ENCODE assay signal across 9 cellular contexts in genomic region chr14:93936245-93936644, GRCh38. TPM values are rescaled to one million over a fixed set of nuclear protein-coding genes. Genes with fewer than 3 reads are reported as not detected.
DNase-seq lines count a peak whose midpoint lies in the region; ATAC-seq and TF ChIP-seq lines count a peak whose summit lies in the region.
"Had no signal": no experiment of that assay in that cellular context is flagged by ENCODE, and none has a peak within 500 bp of the region (broad histone marks: within the 10 kb centered on the region; RNA-seq: fewer than 3 reads in every experiment).

No MANE protein-coding gene starts in this region.

- H3K4me1 Mint-ChIP-seq in WTC11 (peaks cover 3% of the 10 kb centered on the region), memory B cell (peaks cover 2% of the 10 kb centered on the region)
- peaks cover 16% of the 10 kb centered on the region for H3K4me1 Mint-ChIP-seq in activated T-cell treated with anti-CD3 and anti-CD28 coated beads, Interleukin-2, amount 50 U/mL, for 72 hours (ENCODE audit: low read depth)

- peaks cover 30% of the 10 kb centered on the region for H3K27me3 Mint-ChIP-seq in WTC11 (ENCODE audit: low read depth)
- H3K27me3 Mint-ChIP-seq in memory B cell = no peaks in the 10 kb centered on the region
- H3K27me3 Mint-ChIP-seq in activated T-cell treated with anti-CD3 and anti-CD28 coated beads, Interleukin-2, amount 50 U/mL, for 72 hours (ENCODE audit: low read depth) = peaks cover 11% of the 10 kb centered on the region

- POLR2A ChIA-PET in WTC11 (lab: Charles Lee) = no interaction called here

- CTCF ChIA-PET in WTC11 (lab: Charles Lee) = interaction anchor here (0.5 to 7.1 kb wide), 22 partner anchors 9 to 332 kb away, joined by 3 to 230 read pairs (median 5); partner anchors contain the start of genes CCDC197 and FAM181A

- TF ChIP-seq CTCF in LNCAP (IDR thresholded peaks at IDR 0.05) (peak; percentile 64), WTC11 (IDR thresholded peaks at IDR 0.05) (peak; percentile 52; the same call in 1 of the 2 replicates)

- DNase-seq in DMS153 treated with DMSO at 0.1 percent for 48 hours (lab: John Stamatoyannopoulos, UW; ENCODE audit: unreplicated experiment) (peak; percentile 12), DMS153 (lab: John Stamatoyannopoulos, UW) (no peak), WTC11 (ENCODE audit: low spot score) (peak; percentile 56), memory B cell (ENCODE audit: low spot score in 2 of 2) (no peak), medulla oblongata (ENCODE audit: extremely low spot score) (no peak), epidermal melanocyte (ENCODE audit: insufficient read length, low spot score) (no peak)
- DNase-seq in activated T-cell treated with anti-CD3 and anti-CD28 coated beads, Interleukin-2, amount 50 U/mL, for 72 hours = no peak
- DNase-seq: naive B cell had no signal

- H3K27ac Mint-ChIP-seq in WTC11 = no peak overlapping the region
- H3K27ac Mint-ChIP-seq in memory B cell = no peak overlapping the region
- no peak overlapping the region for H3K27ac Mint-ChIP-seq in activated T-cell treated with anti-CD3 and anti-CD28 coated beads, Interleukin-2, amount 50 U/mL, for 72 hours

- H3K4me3 Mint-ChIP-seq in WTC11 (no peak overlapping the region), memory B cell (no peak overlapping the region)
- H3K4me3 Mint-ChIP-seq in activated T-cell treated with anti-CD3 and anti-CD28 coated beads, Interleukin-2, amount 50 U/mL, for 72 hours = no peak overlapping the region

- no peaks in the 10 kb centered on the region for H3K36me3 Mint-ChIP-seq in WTC11
- peaks cover 2% of the 10 kb centered on the region for H3K36me3 Mint-ChIP-seq in memory B cell
- H3K36me3 Mint-ChIP-seq in activated T-cell treated with anti-CD3 and anti-CD28 coated beads, Interleukin-2, amount 50 U/mL, for 72 hours (ENCODE audit: insufficient read depth in 2 of 2) = peaks cover 4 to 5% of the 10 kb centered on the region in 2 donors
- H3K36me3 Mint-ChIP-seq: naive B cell had no signal

- H3K9me3 Mint-ChIP-seq in WTC11 (no peaks in the 10 kb centered on the region), memory B cell (no peaks in the 10 kb centered on the region)
- H3K9me3 Mint-ChIP-seq in activated T-cell treated with anti-CD3 and anti-CD28 coated beads, Interleukin-2, amount 50 U/mL, for 72 hours = no peaks in the 10 kb centered on the region
- H3K9me3 Mint-ChIP-seq: naive B cell had no signal

- ATAC-seq in WTC11 (peak; percentile 43), memory B cell (ENCODE audit: low read depth) (peak; percentile 20)
- no peak for ATAC-seq in activated T-cell treated with anti-CD3 and anti-CD28 coated beads, Interleukin-2, amount 50 U/mL, for 72 hours (replicated peaks in 1 of 2)

TF ChIP-seq in WTC11, 78 proteins besides CTCF, POLR2A, EP300 and RAD21:
- no peak for TF ChIP-seq ZNF263 (CRISPR knock-in tag; IDR thresholded peaks at IDR 0.05; ENCODE audit: low read depth)
- TF ChIP-seq NFATC4 (CRISPR knock-in tag; IDR thresholded peaks at IDR 0.05) = no peak
- TF ChIP-seq, protein P1, sequence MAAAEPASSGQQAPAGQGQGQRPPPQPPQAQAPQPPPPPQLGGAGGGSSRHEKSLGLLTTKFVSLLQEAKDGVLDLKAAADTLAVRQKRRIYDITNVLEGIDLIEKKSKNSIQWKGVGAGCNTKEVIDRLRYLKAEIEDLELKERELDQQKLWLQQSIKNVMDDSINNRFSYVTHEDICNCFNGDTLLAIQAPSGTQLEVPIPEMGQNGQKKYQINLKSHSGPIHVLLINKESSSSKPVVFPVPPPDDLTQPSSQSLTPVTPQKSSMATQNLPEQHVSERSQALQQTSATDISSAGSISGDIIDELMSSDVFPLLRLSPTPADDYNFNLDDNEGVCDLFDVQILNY (CRISPR knock-in tag; IDR thresholded peaks at IDR 0.05) = no peak
- TF ChIP-seq ATF1 (CRISPR knock-in tag; IDR thresholded peaks at IDR 0.05) = no peak
- TF ChIP-seq CREB1 (CRISPR knock-in tag; IDR thresholded peaks at IDR 0.05) = no peak
- TF ChIP-seq, protein P2, sequence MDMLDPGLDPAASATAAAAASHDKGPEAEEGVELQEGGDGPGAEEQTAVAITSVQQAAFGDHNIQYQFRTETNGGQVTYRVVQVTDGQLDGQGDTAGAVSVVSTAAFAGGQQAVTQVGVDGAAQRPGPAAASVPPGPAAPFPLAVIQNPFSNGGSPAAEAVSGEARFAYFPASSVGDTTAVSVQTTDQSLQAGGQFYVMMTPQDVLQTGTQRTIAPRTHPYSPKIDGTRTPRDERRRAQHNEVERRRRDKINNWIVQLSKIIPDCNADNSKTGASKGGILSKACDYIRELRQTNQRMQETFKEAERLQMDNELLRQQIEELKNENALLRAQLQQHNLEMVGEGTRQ (CRISPR knock-in tag; IDR thresholded peaks at IDR 0.05) = no peak

RNA-seq across cellular contexts. Expression of gene FAM181A, which starts 9.1 kb away (rescaled TPM):
- total RNA-seq in WTC11 (2021) = not detected in 3 replicates
- not detected for total RNA-seq in activated T-cell treated with anti-CD3 and anti-CD28 coated beads, Interleukin-2, amount 50 U/mL, for 72 hours

RNA-seq across cellular contexts. Expression of gene ASB2, which starts 40.1 kb away (rescaled TPM):
- total RNA-seq in WTC11 (2021) = 0.37 to 0.73 TPM (median 0.71 TPM) in 3 replicates
- total RNA-seq in activated T-cell treated with anti-CD3 and anti-CD28 coated beads, Interleukin-2, amount 50 U/mL, for 72 hours = 10 to 100 TPM; 43.3 to 45.6 TPM

Comparison
In these comparisons a context has a peak if more than half of its experiments do, and no peak if none do; other contexts are left out.
1. DNase-seq: peak in DMS153 treated with DMSO at 0.1 percent for 48 hours (single experiment) and WTC11 (single experiment); none in DMS153 (single experiment), memory B cell (0 of 2), medulla oblongata (single experiment), epidermal melanocyte (single experiment) and activated T-cell treated with anti-CD3 and anti-CD28 coated beads, Interleukin-2, amount 50 U/mL, for 72 hours (0 of 2).
2. ATAC-seq: peak in WTC11 (single experiment) and memory B cell (single experiment); none in activated T-cell treated with anti-CD3 and anti-CD28 coated beads, Interleukin-2, amount 50 U/mL, for 72 hours (0 of 2).
3. RNA of gene ASB2, which starts 40.1 kb away (total RNA-seq): 43.3 to 45.6 TPM in activated T-cell treated with anti-CD3 and anti-CD28 coated beads, Interleukin-2, amount 50 U/mL, for 72 hours; 0.37 to 0.73 TPM in WTC11; every median in the first group is over 10 times any median in the second.